In the genomic region with DNA sequence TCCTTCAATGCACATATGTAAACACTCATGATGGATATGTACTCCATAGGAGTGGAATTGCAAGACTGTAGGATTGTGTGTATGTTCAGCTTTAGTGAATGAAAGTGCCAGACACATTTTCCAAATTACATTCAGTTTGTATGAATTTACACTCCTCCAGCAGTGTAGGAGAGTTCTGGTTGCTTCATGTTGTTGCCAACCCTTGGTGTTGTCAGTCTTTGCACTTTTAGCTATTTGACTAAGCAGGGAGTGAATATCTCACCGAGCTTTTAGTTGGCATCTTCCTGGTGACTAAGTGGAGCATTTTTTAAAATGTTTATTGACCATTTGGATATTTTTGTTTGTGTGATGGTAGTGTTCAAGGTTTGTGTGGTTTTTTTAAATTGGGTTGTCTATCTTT, we compare ENCODE assay signal across 32 cellular contexts. TPM values are rescaled to one million over a fixed set of nuclear protein-coding genes. Genes with fewer than 3 reads are reported as not detected.
"Had no signal": no experiment of that assay in that cellular context is flagged by ENCODE, and none has a peak within 500 bp of the region (broad histone marks: within the 10 kb centered on the region; RNA-seq: fewer than 3 reads in every experiment).

No MANE protein-coding gene starts in this region.

- DNase-seq: activated CD4-positive, alpha-beta T cell treated with anti-CD3 and anti-CD28 coated beads for 1 hour; activated CD8-positive, alpha-beta memory T cell treated with anti-CD3 and anti-CD28 coated beads, Interleukin-2, amount 10 ng/mL, durations not matched to agents 7 days and 5 days; activated CD8-positive, alpha-beta T cell treated with anti-CD3 and anti-CD28 coated beads, Interleukin-2, amount 10 ng/mL, durations not matched to agents 7 days and 5 days; activated naive CD8-positive, alpha-beta T cell treated with anti-CD3 and anti-CD28 coated beads, Interleukin-2, amount 50 U/mL, for 24 hours; activated T-cell treated with anti-CD3 and anti-CD28 coated beads, Interleukin-2, amount 50 U/mL, for 48 hours; cerebellar nuclear complex; colonic mucosa; effector CD8-positive, alpha-beta T cell; gastrocnemius medialis; head of caudate nucleus; hippocampal formation; left cardiac atrium; left ventricle myocardium superior; naive thymus-derived CD4-positive, alpha-beta T cell; occipital lobe; stimulated activated naive CD4-positive, alpha-beta T cell treated with Interleukin-2 at 50 U/mL for 16 hours; T1000; testis; transverse colon had no signal

- H3K4me3 Mint-ChIP-seq: activated CD8-positive, alpha-beta memory T cell treated with anti-CD3 and anti-CD28 coated beads, Interleukin-2, amount 10 ng/mL, durations not matched to agents 7 days and 5 days; activated CD8-positive, alpha-beta T cell treated with anti-CD3 and anti-CD28 coated beads, Interleukin-2, amount 10 ng/mL, durations not matched to agents 7 days and 5 days; activated naive CD4-positive, alpha-beta T cell treated with anti-CD3 and anti-CD28 coated beads, Interleukin-2, amount 50 U/mL, for 24 hours; activated naive CD8-positive, alpha-beta T cell treated with anti-CD3 and anti-CD28 coated beads, Interleukin-2, amount 50 U/mL, for 24 hours; mesothelial cell of epicardium; neural progenitor cell; T-helper 1 cell treated with Interleukin-12 subunit alpha and Interleukin-12 subunit beta and Interleukin-4 antibody, amounts not matched to agents 30 μg/mL and 1 μg/mL, for 36 hours; WTC11 had no signal

- H3K27ac ChIP-seq: colonic mucosa, gastrocnemius medialis, neural progenitor cell, parathyroid adenoma, spleen, testis, transverse colon had no signal

- H3K27ac Mint-ChIP-seq: activated CD8-positive, alpha-beta memory T cell treated with anti-CD3 and anti-CD28 coated beads, Interleukin-2, amount 10 ng/mL, durations not matched to agents 7 days and 5 days; activated CD8-positive, alpha-beta T cell treated with anti-CD3 and anti-CD28 coated beads, Interleukin-2, amount 10 ng/mL, durations not matched to agents 7 days and 5 days; activated naive CD8-positive, alpha-beta T cell treated with anti-CD3 and anti-CD28 coated beads, Interleukin-2, amount 50 U/mL, for 24 hours; activated T-helper 2 cell treated with anti-CD3 and anti-CD28 coated beads, Interferon-gamma antibody, Interleukin-2, Interleukin-4, amounts not matched to agents 10 μg/mL and 5 μg/mL and 100 μg/mL, durations not matched to agents 14 hours and 24 hours and 36 hours; mesothelial cell of epicardium; neural progenitor cell; T-helper 1 cell treated with Interleukin-12 subunit alpha and Interleukin-12 subunit beta and Interleukin-4 antibody, amounts not matched to agents 30 μg/mL and 1 μg/mL, for 36 hours; WTC11 had no signal

- H3K9me3 Mint-ChIP-seq: activated naive CD4-positive, alpha-beta T cell treated with anti-CD3 and anti-CD28 coated beads, Interleukin-2, amount 50 U/mL, for 24 hours; activated naive CD8-positive, alpha-beta T cell treated with anti-CD3 and anti-CD28 coated beads, Interleukin-2, amount 50 U/mL, for 24 hours; activated T-helper 2 cell treated with anti-CD3 and anti-CD28 coated beads, Interferon-gamma antibody, Interleukin-2, Interleukin-4, amounts not matched to agents 10 μg/mL and 5 μg/mL and 100 μg/mL, durations not matched to agents 14 hours and 24 hours and 36 hours; mesothelial cell of epicardium; naive thymus-derived CD4-positive, alpha-beta T cell; neural progenitor cell; T-helper 1 cell treated with Interleukin-12 subunit alpha and Interleukin-12 subunit beta and Interleukin-4 antibody, amounts not matched to agents 30 μg/mL and 1 μg/mL, for 36 hours; WTC11 had no signal

- H3K27me3 Mint-ChIP-seq: activated CD8-positive, alpha-beta memory T cell treated with anti-CD3 and anti-CD28 coated beads, Interleukin-2, amount 10 ng/mL, durations not matched to agents 7 days and 5 days; activated naive CD4-positive, alpha-beta T cell treated with anti-CD3 and anti-CD28 coated beads, Interleukin-2, amount 50 U/mL, for 24 hours; activated naive CD8-positive, alpha-beta T cell treated with anti-CD3 and anti-CD28 coated beads, Interleukin-2, amount 50 U/mL, for 24 hours; naive thymus-derived CD4-positive, alpha-beta T cell had no signal

- H3K4me1 Mint-ChIP-seq: activated CD8-positive, alpha-beta memory T cell treated with anti-CD3 and anti-CD28 coated beads, Interleukin-2, amount 10 ng/mL, durations not matched to agents 7 days and 5 days; mesothelial cell of epicardium had no signal

- ATAC-seq: activated CD8-positive, alpha-beta memory T cell treated with anti-CD3 and anti-CD28 coated beads, Interleukin-2, amount 10 ng/mL, durations not matched to agents 7 days and 5 days; activated CD8-positive, alpha-beta T cell treated with anti-CD3 and anti-CD28 coated beads, Interleukin-2, amount 10 ng/mL, durations not matched to agents 7 days and 5 days; activated naive CD8-positive, alpha-beta T cell treated with anti-CD3 and anti-CD28 coated beads, Interleukin-2, amount 50 U/mL, for 24 hours; gastrocnemius medialis; left cardiac atrium; left ventricle myocardium superior; naive thymus-derived CD4-positive, alpha-beta T cell; right cardiac atrium; WTC11 had no signal

RNA-seq across cellular contexts. Expression of gene NKX2-4, which starts 23.9 kb away (rescaled TPM):
- total RNA-seq: activated CD8-positive, alpha-beta memory T cell treated with anti-CD3 and anti-CD28 coated beads, Interleukin-2, amount 10 ng/mL, durations not matched to agents 7 days and 5 days; activated CD8-positive, alpha-beta T cell treated with anti-CD3 and anti-CD28 coated beads, Interleukin-2, amount 10 ng/mL, durations not matched to agents 7 days and 5 days; activated T-helper 2 cell treated with anti-CD3 and anti-CD28 coated beads, Interferon-gamma antibody, Interleukin-2, Interleukin-4, amounts not matched to agents 10 μg/mL and 5 μg/mL and 100 μg/mL, durations not matched to agents 14 hours and 24 hours and 36 hours; colonic mucosa; dermis microvascular lymphatic vessel endothelial cell; epithelial cell of proximal tubule; gastrocnemius medialis; left cardiac atrium; left ventricle myocardium superior; lung microvascular endothelial cell; mesothelial cell of epicardium; naive thymus-derived CD4-positive, alpha-beta T cell; occipital lobe; right cardiac atrium; spleen; transverse colon; urinary bladder had no signal
